8 cellular contexts compared by ENCODE assay signal in the genomic region with DNA sequence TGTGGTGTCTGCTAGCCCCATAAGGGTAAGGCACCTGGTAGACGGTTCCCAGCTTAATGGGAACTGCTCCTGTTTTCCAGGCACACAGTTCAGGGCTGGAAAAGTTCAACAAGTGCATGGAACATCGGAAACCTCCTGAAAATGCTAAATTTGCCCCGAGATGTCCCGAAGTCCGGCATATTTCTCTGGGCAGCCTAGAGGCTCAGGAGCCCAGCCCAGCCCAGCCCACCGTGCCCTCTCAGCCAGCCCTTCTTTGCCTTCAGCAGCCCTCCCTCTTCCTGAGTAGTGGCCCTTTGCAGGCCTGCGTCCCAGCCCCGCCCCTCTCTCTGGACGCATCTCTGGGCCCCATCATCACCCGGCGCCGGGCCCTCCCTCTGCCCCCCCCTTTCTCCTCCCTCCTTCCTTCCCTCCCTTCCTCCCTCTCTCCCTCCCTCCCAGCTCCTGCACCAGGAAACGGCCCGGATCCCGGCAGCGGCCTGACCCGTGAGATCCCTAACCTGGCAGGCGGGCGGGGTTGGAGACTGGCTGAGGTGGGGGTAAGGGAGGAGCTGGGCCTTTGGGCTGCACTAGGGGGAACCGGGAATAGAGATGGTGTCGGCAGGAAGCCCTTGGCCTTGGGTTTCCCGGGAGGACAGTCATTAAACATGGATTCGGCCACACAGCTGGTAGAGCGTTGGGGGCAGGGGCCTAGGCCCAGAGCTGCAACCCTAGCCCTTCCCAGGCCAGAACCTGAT. TPM values are rescaled to one million over a fixed set of nuclear protein-coding genes. Genes with fewer than 3 reads are reported as not detected.
A peak's percentile ranks its signal among the peaks of the same experiment; 100 is the strongest.
DNase-seq lines count a peak whose midpoint lies in the region; ATAC-seq and TF ChIP-seq lines count a peak whose summit lies in the region.

A gene with protein sequence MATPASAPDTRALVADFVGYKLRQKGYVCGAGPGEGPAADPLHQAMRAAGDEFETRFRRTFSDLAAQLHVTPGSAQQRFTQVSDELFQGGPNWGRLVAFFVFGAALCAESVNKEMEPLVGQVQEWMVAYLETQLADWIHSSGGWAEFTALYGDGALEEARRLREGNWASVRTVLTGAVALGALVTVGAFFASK (plus strand): TSS at position 422 of the 734 bp plus-strand sequence. CDS start 935 bp downstream, outside the sequence.

- no peaks in the 10 kb centered on the region for H3K9me3 Mint-ChIP-seq in stimulated activated naive CD8-positive, alpha-beta T cell treated with anti-CD3 and anti-CD28 coated beads, Interleukin-15, Interleukin-2, amounts not matched to agents 100 ng/mL and 50 ng/mL, for 24 hours
- no peaks in the 10 kb centered on the region for H3K9me3 Mint-ChIP-seq in activated T-helper 17 cell treated with anti-CD3 and anti-CD28 coated beads, Interleukin-2, amount 50 U/mL, for 72 hours

- no peak for ATAC-seq in activated T-helper 17 cell treated with anti-CD3 and anti-CD28 coated beads, Interleukin-2, amount 50 U/mL, for 72 hours (replicated peaks)

- peak within 1 kb of the TSS; percentile 94 for H3K27ac ChIP-seq in 22Rv1

- H3K36me3 Mint-ChIP-seq in stimulated activated naive CD8-positive, alpha-beta T cell treated with anti-CD3 and anti-CD28 coated beads, Interleukin-15, Interleukin-2, amounts not matched to agents 100 ng/mL and 50 ng/mL, for 24 hours (ENCODE audit: low read depth): no peaks in the 10 kb centered on the region
- peaks cover 8% of the 10 kb centered on the region for H3K36me3 Mint-ChIP-seq in activated T-helper 17 cell treated with anti-CD3 and anti-CD28 coated beads, Interleukin-2, amount 50 U/mL, for 72 hours (ENCODE audit: low read depth)

- peak within 1 kb of the TSS; percentile 61 for H3K4me3 Mint-ChIP-seq in stimulated activated naive CD8-positive, alpha-beta T cell treated with anti-CD3 and anti-CD28 coated beads, Interleukin-15, Interleukin-2, amounts not matched to agents 100 ng/mL and 50 ng/mL, for 24 hours
- H3K4me3 Mint-ChIP-seq in activated T-helper 17 cell treated with anti-CD3 and anti-CD28 coated beads, Interleukin-2, amount 50 U/mL, for 72 hours: no peak within 1 kb of the TSS

- H3K4me1 Mint-ChIP-seq in stimulated activated naive CD8-positive, alpha-beta T cell treated with anti-CD3 and anti-CD28 coated beads, Interleukin-15, Interleukin-2, amounts not matched to agents 100 ng/mL and 50 ng/mL, for 24 hours (ENCODE audit: low read depth): peaks cover 20% of the 10 kb centered on the region
- H3K4me1 Mint-ChIP-seq in activated T-helper 17 cell treated with anti-CD3 and anti-CD28 coated beads, Interleukin-2, amount 50 U/mL, for 72 hours: peaks cover 5% of the 10 kb centered on the region

- H3K27ac Mint-ChIP-seq in stimulated activated naive CD8-positive, alpha-beta T cell treated with anti-CD3 and anti-CD28 coated beads, Interleukin-15, Interleukin-2, amounts not matched to agents 100 ng/mL and 50 ng/mL, for 24 hours: no peak within 1 kb of the TSS
- H3K27ac Mint-ChIP-seq in activated T-helper 17 cell treated with anti-CD3 and anti-CD28 coated beads, Interleukin-2, amount 50 U/mL, for 72 hours: no peak within 1 kb of the TSS

- TF ChIP-seq CTCF in 22Rv1 (IDR thresholded peaks at IDR 0.05): no peak

- DNase-seq in LoVo (ENCODE audit: low spot score): peak; percentile 88
- DNase-seq in RPMI7951 (ENCODE audit: low read depth): peak; percentile 88
- peak; percentile 86 for DNase-seq in dermis blood vessel endothelial cell
- peak; percentile 98 for DNase-seq in left kidney (ENCODE audit: low read depth, low spot score)

- peak within 1 kb of the TSS; percentile 69 for H3K4me3 ChIP-seq in GM08714 (ENCODE audit: low read length)

- peaks cover 22% of the 10 kb centered on the region for H3K27me3 Mint-ChIP-seq in stimulated activated naive CD8-positive, alpha-beta T cell treated with anti-CD3 and anti-CD28 coated beads, Interleukin-15, Interleukin-2, amounts not matched to agents 100 ng/mL and 50 ng/mL, for 24 hours
- peaks cover 20% of the 10 kb centered on the region for H3K27me3 Mint-ChIP-seq in activated T-helper 17 cell treated with anti-CD3 and anti-CD28 coated beads, Interleukin-2, amount 50 U/mL, for 72 hours

RNA-seq across cellular contexts. Expression of the gene that starts here (rescaled TPM):
- 7.1 and 9.5 TPM in 2 replicates for total RNA-seq in RPMI7951 (2014; rRNA removed; shearing (Covaris generic))
- total RNA-seq in dermis blood vessel endothelial cell: 10.4 and 13.5 TPM in 2 replicates
- 1 to 10 TPM; 1.2 to 2.9 TPM for total RNA-seq in activated T-helper 17 cell treated with anti-CD3 and anti-CD28 coated beads, Interleukin-2, amount 50 U/mL, for 72 hours
